In the genomic region with DNA sequence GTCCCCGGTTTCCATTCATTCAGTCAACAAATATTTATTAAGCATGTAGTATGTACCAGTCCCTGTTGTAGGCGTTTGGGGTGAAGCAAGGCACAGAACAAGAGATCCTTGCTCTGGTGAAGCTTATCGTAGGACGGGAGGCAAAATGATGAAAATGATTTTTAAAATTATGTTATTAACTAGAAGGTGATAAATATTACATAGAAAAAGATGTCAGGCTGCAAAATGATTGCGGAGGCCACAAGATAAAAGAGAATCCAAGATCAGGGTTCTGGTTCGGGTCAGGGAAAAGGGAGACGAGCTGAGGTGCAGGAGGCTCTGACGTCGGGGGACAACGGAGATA, we compare ENCODE assay signal across 1 cellular context.
TF ChIP-seq lines count a peak whose summit lies in the region.

No MANE protein-coding gene starts in this region.

TF ChIP-seq in GM23338, 12 proteins besides CTCF, POLR2A, EP300 and RAD21 (continued from another document):
- TF ChIP-seq, protein P1, sequence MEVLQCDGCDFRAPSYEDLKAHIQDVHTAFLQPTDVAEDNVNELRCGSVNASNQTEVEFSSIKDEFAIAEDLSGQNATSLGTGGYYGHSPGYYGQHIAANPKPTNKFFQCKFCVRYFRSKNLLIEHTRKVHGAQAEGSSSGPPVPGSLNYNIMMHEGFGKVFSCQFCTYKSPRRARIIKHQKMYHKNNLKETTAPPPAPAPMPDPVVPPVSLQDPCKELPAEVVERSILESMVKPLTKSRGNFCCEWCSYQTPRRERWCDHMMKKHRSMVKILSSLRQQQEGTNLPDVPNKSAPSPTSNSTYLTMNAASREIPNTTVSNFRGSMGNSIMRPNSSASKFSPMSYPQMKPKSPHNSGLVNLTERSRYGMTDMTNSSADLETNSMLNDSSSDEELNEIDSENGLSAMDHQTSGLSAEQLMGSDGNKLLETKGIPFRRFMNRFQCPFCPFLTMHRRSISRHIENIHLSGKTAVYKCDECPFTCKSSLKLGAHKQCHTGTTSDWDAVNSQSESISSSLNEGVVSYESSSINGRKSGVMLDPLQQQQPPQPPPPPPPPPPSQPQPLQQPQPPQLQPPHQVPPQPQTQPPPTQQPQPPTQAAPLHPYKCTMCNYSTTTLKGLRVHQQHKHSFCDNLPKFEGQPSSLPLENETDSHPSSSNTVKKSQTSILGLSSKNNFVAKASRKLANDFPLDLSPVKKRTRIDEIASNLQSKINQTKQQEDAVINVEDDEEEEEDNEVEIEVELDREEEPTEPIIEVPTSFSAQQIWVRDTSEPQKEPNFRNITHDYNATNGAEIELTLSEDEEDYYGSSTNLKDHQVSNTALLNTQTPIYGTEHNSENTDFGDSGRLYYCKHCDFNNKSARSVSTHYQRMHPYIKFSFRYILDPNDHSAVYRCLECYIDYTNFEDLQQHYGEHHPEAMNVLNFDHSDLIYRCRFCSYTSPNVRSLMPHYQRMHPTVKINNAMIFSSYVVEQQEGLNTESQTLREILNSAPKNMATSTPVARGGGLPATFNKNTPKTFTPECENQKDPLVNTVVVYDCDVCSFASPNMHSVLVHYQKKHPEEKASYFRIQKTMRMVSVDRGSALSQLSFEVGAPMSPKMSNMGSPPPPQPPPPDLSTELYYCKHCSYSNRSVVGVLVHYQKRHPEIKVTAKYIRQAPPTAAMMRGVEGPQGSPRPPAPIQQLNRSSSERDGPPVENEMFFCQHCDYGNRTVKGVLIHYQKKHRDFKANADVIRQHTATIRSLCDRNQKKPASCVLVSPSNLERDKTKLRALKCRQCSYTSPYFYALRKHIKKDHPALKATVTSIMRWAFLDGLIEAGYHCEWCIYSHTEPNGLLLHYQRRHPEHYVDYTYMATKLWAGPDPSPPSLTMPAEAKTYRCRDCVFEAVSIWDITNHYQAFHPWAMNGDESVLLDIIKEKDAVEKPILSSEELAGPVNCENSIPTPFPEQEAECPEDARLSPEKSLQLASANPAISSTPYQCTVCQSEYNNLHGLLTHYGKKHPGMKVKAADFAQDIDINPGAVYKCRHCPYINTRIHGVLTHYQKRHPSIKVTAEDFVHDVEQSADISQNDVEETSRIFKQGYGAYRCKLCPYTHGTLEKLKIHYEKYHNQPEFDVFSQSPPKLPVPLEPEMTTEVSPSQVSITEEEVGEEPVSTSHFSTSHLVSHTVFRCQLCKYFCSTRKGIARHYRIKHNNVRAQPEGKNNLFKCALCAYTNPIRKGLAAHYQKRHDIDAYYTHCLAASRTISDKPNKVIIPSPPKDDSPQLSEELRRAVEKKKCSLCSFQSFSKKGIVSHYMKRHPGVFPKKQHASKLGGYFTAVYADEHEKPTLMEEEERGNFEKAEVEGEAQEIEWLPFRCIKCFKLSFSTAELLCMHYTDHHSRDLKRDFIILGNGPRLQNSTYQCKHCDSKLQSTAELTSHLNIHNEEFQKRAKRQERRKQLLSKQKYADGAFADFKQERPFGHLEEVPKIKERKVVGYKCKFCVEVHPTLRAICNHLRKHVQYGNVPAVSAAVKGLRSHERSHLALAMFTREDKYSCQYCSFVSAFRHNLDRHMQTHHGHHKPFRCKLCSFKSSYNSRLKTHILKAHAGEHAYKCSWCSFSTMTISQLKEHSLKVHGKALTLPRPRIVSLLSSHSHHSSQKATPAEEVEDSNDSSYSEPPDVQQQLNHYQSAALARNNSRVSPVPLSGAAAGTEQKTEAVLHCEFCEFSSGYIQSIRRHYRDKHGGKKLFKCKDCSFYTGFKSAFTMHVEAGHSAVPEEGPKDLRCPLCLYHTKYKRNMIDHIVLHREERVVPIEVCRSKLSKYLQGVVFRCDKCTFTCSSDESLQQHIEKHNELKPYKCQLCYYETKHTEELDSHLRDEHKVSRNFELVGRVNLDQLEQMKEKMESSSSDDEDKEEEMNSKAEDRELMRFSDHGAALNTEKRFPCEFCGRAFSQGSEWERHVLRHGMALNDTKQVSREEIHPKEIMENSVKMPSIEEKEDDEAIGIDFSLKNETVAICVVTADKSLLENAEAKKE (CRISPR knock-in tag; IDR thresholded peaks at IDR 0.05): no peak
- no peak for TF ChIP-seq NANOG (IDR thresholded peaks at IDR 0.05; ENCODE audit: borderline replicate concordance)
- TF ChIP-seq ZNF114 (CRISPR knock-in tag; IDR thresholded peaks at IDR 0.05): no peak
- TF ChIP-seq STAT1 (IDR thresholded peaks at IDR 0.05; ENCODE audit: unreplicated experiment): no peak
- no peak for TF ChIP-seq EZH2phosphoT487 (IDR thresholded peaks at IDR 0.05; ENCODE audit: unreplicated experiment)
